Comparison of ENCODE assay signal across 13 cellular contexts in the genomic region with DNA sequence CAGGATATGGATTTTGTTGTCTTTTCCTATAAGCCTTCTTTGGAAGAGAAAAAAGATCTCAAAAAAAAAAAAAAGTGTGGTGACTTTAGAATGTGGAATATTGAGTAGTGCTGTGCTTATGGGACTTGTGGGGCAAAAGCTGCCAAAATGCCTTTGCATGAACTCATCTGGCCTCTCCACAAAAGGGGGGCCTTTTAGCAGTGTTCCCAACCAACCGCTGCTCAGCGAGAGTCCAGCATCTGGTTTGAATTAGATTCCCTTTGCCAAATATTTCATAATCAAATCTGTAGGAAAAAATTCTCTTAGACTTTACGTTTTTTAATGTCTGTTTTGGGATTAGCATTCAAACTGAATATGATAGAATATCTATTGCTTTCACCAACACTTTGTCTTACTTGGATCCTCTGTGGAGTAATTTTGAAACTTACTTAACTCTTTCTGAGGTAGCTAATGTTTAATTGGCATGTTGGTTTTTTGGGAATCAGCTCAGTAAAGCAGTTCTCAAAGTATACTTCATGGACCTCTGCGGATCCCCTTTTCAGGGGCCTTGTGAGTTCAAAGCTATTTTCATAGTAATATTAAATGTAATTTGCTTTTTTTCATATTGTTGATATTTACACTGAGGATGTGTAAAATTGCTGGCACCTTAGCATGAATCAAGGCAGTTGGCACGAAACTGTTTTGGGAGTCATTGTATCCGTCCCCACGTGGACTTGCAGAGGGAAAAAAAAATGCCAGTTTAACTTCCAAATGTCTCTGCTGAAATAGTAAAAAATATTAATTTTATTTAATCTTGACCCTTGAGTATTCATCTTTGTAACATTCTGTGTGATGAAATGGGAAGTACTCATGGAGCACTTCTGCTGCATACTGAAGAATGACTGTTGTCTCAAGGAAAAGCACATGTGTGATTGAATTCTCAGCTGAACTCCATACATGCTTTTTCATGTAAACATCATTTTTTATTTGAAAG. TPM values are rescaled to one million over a fixed set of nuclear protein-coding genes. Genes with fewer than 3 reads are reported as not detected.
DNase-seq lines count a peak whose midpoint lies in the region; ATAC-seq and TF ChIP-seq lines count a peak whose summit lies in the region.
"Had no signal": no experiment of that assay in that cellular context is flagged by ENCODE, and none has a peak within 500 bp of the region (broad histone marks: within the 10 kb centered on the region; RNA-seq: fewer than 3 reads in every experiment).

No MANE protein-coding gene starts in this region.

- TF ChIP-seq CTCF in ascending aorta (IDR thresholded peaks at IDR 0.05) (no peak), smooth muscle cell (IDR thresholded peaks at IDR 0.05; ENCODE audit: borderline replicate concordance, insufficient read depth, poor library complexity, severe bottlenecking) (no peak)

- ATAC-seq in left ventricle myocardium superior (peak; percentile 99), HG03457 (IDR thresholded peaks at IDR 0.05; ENCODE audit: unreplicated experiment) (no peak), GM18519 (IDR thresholded peaks at IDR 0.05; ENCODE audit: low FRiP score, unreplicated experiment) (no peak)
- ATAC-seq: T-cell had no signal

- H3K27me3 ChIP-seq in ascending aorta: no peaks in the 10 kb centered on the region
- H3K27me3 ChIP-seq in smooth muscle cell (ENCODE audit: low read depth): no peaks in the 10 kb centered on the region
- H3K27me3 ChIP-seq: upper lobe of left lung had no signal

- H3F3A ChIP-seq in smooth muscle cell (ENCODE audit: low read depth): no peaks in the 10 kb centered on the region

- no peaks in the 10 kb centered on the region for H4K20me1 ChIP-seq in smooth muscle cell (ENCODE audit: low read depth)

- H3K4me1 ChIP-seq in ascending aorta: peaks cover 0 to 19% of the 10 kb centered on the region in 2 donors
- no peaks in the 10 kb centered on the region for H3K4me1 ChIP-seq in smooth muscle cell (ENCODE audit: low read depth)

- peak; percentile 93 for DNase-seq in GM03348 (ENCODE audit: low spot score)
- peak; percentile 16 to 89 for DNase-seq in ascending aorta (ENCODE audit: low spot score in 2 of 2)
- DNase-seq in left ventricle myocardium superior: peak; percentile 51
- no peak for DNase-seq in smooth muscle cell (lab: John Stamatoyannopoulos, UW; ENCODE audit: unreplicated experiment)
- no peak for DNase-seq in pons (ENCODE audit: low spot score)
- no peak for DNase-seq in inferior parietal cortex (ENCODE audit: extremely low spot score)
- DNase-seq: DND-41; NCI-H524; stimulated activated CD4-positive, alpha-beta T cell treated with anti-CD3 and anti-CD28 coated beads, Interleukin-2, amount 100 ng/mL, for 48 hours; T-cell had no signal

- intact Hi-C loops in ascending aorta (cut with DNase I) (loop anchor here (5.0 kb wide), 3 partner anchors 36 to 374 kb away; a partner anchor contains a TSS), left ventricle myocardium superior (cut with micrococcal nuclease) (no loop called here)

- peak overlapping the region; percentile 33 for H3K4me2 ChIP-seq in smooth muscle cell

- H3K27ac ChIP-seq in ascending aorta (peak overlapping the region; percentile 12 to 48), smooth muscle cell (ENCODE audit: low read depth) (peak overlapping the region; percentile 39)

- no peaks in the 10 kb centered on the region for H3K9me3 ChIP-seq in ascending aorta
- H3K9me3 ChIP-seq in smooth muscle cell (replicated peaks; ENCODE audit: low read depth): no peaks in the 10 kb centered on the region
- H3K9me3 ChIP-seq: upper lobe of left lung had no signal

- WGBS in smooth muscle cell (ENCODE audit: low lambda C conversion rate): 61% methylated on average over 7 of the region's 7 CpGs

- no peak overlapping the region for H3K9ac ChIP-seq in smooth muscle cell (ENCODE audit: low read depth)

- H3K4me3 ChIP-seq in ascending aorta (no peak overlapping the region), smooth muscle cell (no peak overlapping the region)
- H3K4me3 ChIP-seq: upper lobe of left lung had no signal

- no peak overlapping the region for H2AFZ ChIP-seq in smooth muscle cell (ENCODE audit: low read depth)

- H3K79me2 ChIP-seq in smooth muscle cell (ENCODE audit: low read depth): no peaks in the 10 kb centered on the region

- H3K36me3 ChIP-seq in ascending aorta (no peaks in the 10 kb centered on the region), smooth muscle cell (ENCODE audit: low read depth) (no peaks in the 10 kb centered on the region)

RNA-seq across cellular contexts. Expression of a gene that starts 34.7 kb away (rescaled TPM):
- total RNA-seq in ascending aorta: 38.3 TPM
- 30.3 TPM for total RNA-seq in left ventricle myocardium superior
- 18.7 and 21.5 TPM in 2 replicates for total RNA-seq in smooth muscle cell
- polyA plus RNA-seq in smooth muscle cell: 39.9 and 48.1 TPM in 2 replicates

RNA-seq across cellular contexts. Expression of a gene that starts 54.0 kb away (rescaled TPM):
- 49.9 TPM for total RNA-seq in ascending aorta
- 7.2 TPM for total RNA-seq in left ventricle myocardium superior
- 4.0 and 4.4 TPM in 2 replicates for total RNA-seq in smooth muscle cell
- polyA plus RNA-seq in smooth muscle cell: 5.4 and 12.2 TPM in 2 replicates

Comparison
In these comparisons a context has a peak if more than half of its experiments do, and no peak if none do; other contexts are left out.
1. DNase-seq: peak in GM03348 (single experiment), ascending aorta (2 of 2) and left ventricle myocardium superior (single experiment); none in smooth muscle cell (single experiment), pons (single experiment) and inferior parietal cortex (single experiment).